Comparison of ENCODE assay signal across 2 cellular contexts in the genomic region with DNA sequence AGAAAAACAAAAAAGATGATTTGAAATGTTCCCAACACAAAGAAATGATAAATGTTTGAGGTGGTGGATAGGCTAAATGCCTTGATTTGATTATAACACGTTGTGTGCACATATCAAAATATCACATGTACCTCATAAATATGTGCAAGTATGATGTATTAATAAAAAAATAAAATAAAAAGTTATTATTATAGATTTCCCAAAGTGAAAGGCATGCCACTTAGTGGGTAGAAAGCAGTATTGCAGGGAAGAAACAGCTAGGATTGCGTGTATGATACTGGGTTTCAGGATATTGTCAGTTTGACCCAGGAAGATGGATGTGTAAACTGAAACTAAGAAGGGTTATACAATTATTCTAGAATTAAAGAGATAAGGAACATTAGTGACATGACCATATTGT.
TF ChIP-seq lines count a peak whose summit lies in the region.

No MANE protein-coding gene starts in this region.

TF ChIP-seq in HCT116, 20 proteins besides CTCF, POLR2A, EP300 and RAD21 (continued from another document):
- TF ChIP-seq REST (IDR thresholded peaks at IDR 0.05; ENCODE audit: low read depth) (no peak), SP1 (IDR thresholded peaks at IDR 0.05; ENCODE audit: low read depth) (no peak), YY1 (IDR thresholded peaks at IDR 0.05; ENCODE audit: extremely low read depth, insufficient replicate concordance, low read depth, low read length) (no peak), SRF (IDR thresholded peaks at IDR 0.05; ENCODE audit: low read depth) (no peak), CBX3 (IDR thresholded peaks at IDR 0.05; ENCODE audit: low read depth) (no peak), TCF7L2 (IDR thresholded peaks at IDR 0.05; ENCODE audit: borderline replicate concordance, extremely low read depth, insufficient read depth, insufficient read length) (no peak), JUND (IDR thresholded peaks at IDR 0.05) (no peak), EGR1 (IDR thresholded peaks at IDR 0.05; ENCODE audit: low read depth) (no peak)
- TF ChIP-seq, protein P1, sequence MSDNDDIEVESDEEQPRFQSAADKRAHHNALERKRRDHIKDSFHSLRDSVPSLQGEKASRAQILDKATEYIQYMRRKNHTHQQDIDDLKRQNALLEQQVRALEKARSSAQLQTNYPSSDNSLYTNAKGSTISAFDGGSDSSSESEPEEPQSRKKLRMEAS (IDR thresholded peaks at IDR 0.05): no peak

TF ChIP-seq in liver, 16 proteins besides CTCF, POLR2A, EP300 and RAD21 (continued from another document):
- no peak for TF ChIP-seq REST (IDR thresholded peaks at IDR 0.05)
- TF ChIP-seq HNF4A (conservative IDR thresholded peaks at IDR 0.05): no peak
- no peak for TF ChIP-seq TAF1 (conservative IDR thresholded peaks at IDR 0.05)
- no peak for TF ChIP-seq JUND (IDR thresholded peaks at IDR 0.05)
- TF ChIP-seq, protein P1 (IDR thresholded peaks at IDR 0.05): no peak
- TF ChIP-seq FOXA1 (IDR thresholded peaks at IDR 0.05): no peak
- no peak for TF ChIP-seq ATF3 (IDR thresholded peaks at IDR 0.05)
- no peak for TF ChIP-seq GABPA (IDR thresholded peaks at IDR 0.05 in 1 of 2, conservative IDR thresholded peaks at IDR 0.05 in 1 of 2)
- TF ChIP-seq YY1 (IDR thresholded peaks at IDR 0.05): no peak
- TF ChIP-seq ZBTB33 (IDR thresholded peaks at IDR 0.05): no peak
- no peak for TF ChIP-seq SP1 (IDR thresholded peaks at IDR 0.05)
- no peak for TF ChIP-seq FOXA2 (IDR thresholded peaks at IDR 0.05)
- TF ChIP-seq NR2F2 (IDR thresholded peaks at IDR 0.05): no peak
- TF ChIP-seq HNF4G (IDR thresholded peaks at IDR 0.05): no peak
- TF ChIP-seq RXRA (IDR thresholded peaks at IDR 0.05): no peak
